In the genomic region with DNA sequence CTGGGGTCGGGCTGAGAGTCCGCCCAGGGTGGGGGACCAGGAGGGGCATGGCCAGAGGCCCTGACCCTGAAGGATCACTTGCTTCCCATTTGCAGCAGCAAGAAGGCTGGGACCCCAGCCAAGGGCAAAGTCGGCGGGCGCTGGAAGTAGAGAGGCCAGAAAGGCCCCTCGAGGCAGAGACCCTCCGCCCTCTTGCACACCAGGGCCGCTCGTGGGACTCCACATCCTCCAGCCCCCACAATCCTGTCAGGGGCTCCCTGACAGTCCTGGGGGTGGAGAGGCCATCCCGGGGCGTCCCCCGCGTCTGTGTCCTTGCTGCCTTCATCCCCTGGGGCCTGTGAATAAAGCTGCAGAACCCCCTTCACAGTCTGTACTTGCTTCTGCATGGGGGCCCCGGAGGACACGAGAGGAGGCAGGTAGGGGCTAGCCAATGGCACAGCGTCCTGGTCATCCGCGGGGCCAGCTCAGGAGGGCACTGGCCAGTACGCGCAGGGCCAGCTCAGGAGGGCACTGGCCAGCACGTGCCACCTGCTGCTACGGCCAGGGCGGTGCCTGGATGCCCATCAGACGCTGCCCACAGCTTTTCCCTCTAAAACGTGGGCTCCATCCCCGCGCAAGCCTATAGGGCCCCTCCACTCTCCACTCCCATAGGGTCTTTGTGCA, we compare ENCODE assay signal across 21 cellular contexts. TPM values are rescaled to one million over a fixed set of nuclear protein-coding genes. Genes with fewer than 3 reads are reported as not detected.
A peak's percentile ranks its signal among the peaks of the same experiment; 100 is the strongest.
DNase-seq lines count a peak whose midpoint lies in the region; ATAC-seq and TF ChIP-seq lines count a peak whose summit lies in the region.
"Had no signal": no experiment of that assay in that cellular context is flagged by ENCODE, and none has a peak within 500 bp of the region (broad histone marks: within the 10 kb centered on the region; RNA-seq: fewer than 3 reads in every experiment).

No MANE protein-coding gene starts in this region.

- H3K9me3 Mint-ChIP-seq in glutamatergic neuron (ENCODE audit: unreplicated experiment) (peaks cover 10% of the 10 kb centered on the region), type B pancreatic cell (no peaks in the 10 kb centered on the region), Calu3 (ENCODE audit: low read depth, unreplicated experiment) (no peaks in the 10 kb centered on the region)
- H3K9me3 Mint-ChIP-seq: activated naive CD4-positive, alpha-beta T cell treated with anti-CD3 and anti-CD28 coated beads, Interleukin-2, amount 50 U/mL, for 72 hours; CD8-positive, alpha-beta T cell; IgD-negative memory B cell; stimulated activated naive CD8-positive, alpha-beta T cell treated with anti-CD3 and anti-CD28 coated beads, Interleukin-15, Interleukin-2, amounts not matched to agents 100 ng/mL and 50 ng/mL, for 24 hours had no signal

- H3K27ac Mint-ChIP-seq in glutamatergic neuron (ENCODE audit: unreplicated experiment), result no peak overlapping the region
- H3K27ac Mint-ChIP-seq in type B pancreatic cell, result peak overlapping the region; percentile 59
- H3K27ac Mint-ChIP-seq in Calu3 (ENCODE audit: unreplicated experiment), result no peak overlapping the region
- H3K27ac Mint-ChIP-seq: activated naive CD4-positive, alpha-beta T cell treated with anti-CD3 and anti-CD28 coated beads, Interleukin-2, amount 50 U/mL, for 72 hours; CD8-positive, alpha-beta T cell had no signal

- peak; percentile 8 for DNase-seq in activated CD8-positive, alpha-beta memory T cell treated with anti-CD3 and anti-CD28 coated beads, Interleukin-2, amount 50 U/mL, for 4 hours
- no peak for DNase-seq in activated CD8-positive, alpha-beta memory T cell treated with anti-CD3 and anti-CD28 coated beads for 24 hours
- DNase-seq in glutamatergic neuron (peak; percentile 22), mucosa of descending colon (peak in 2 of 3 donors; percentile 13 to 41), type B pancreatic cell (ENCODE audit: extremely low spot score, unreplicated experiment) (peak; percentile 68), medulla oblongata (ENCODE audit: extremely low spot score) (no peak), Calu3 (no peak), MV-4-11 (lab: John Stamatoyannopoulos, UW) (no peak)
- DNase-seq: ACHN; NCI-H748 treated with DMSO at 0.1 percent for 48 hours; stimulated activated CD4-positive, alpha-beta T cell treated with anti-CD3 and anti-CD28 coated beads, Interleukin-12 subunit alpha, Interleukin-12 subunit beta, amount 100 ng/mL, for 4 hours had no signal

- TF ChIP-seq CTCF in glutamatergic neuron (IDR thresholded peaks at IDR 0.05; ENCODE audit: partially characterized antibody, unreplicated experiment), result no peak
- no peak for TF ChIP-seq CTCF in mucosa of descending colon (IDR thresholded peaks at IDR 0.05)
- no peak for TF ChIP-seq CTCF in type B pancreatic cell (conservative IDR thresholded peaks at IDR 0.05)
- no peak for TF ChIP-seq CTCF in Calu3 (IDR thresholded peaks at IDR 0.05; ENCODE audit: unreplicated experiment)

- intact Hi-C loops in mucosa of descending colon (cut with DNase I, micrococcal nuclease) (no loop called here), Calu3 (cut with micrococcal nuclease; ENCODE audit: unreplicated experiment) (no loop called here)

- H3K27me3 Mint-ChIP-seq in glutamatergic neuron (ENCODE audit: unreplicated experiment), result peaks cover 6% of the 10 kb centered on the region
- no peaks in the 10 kb centered on the region for H3K27me3 Mint-ChIP-seq in type B pancreatic cell
- peaks cover 34% of the 10 kb centered on the region for H3K27me3 Mint-ChIP-seq in Calu3 (ENCODE audit: unreplicated experiment)
- H3K27me3 Mint-ChIP-seq: stimulated activated naive CD8-positive, alpha-beta T cell treated with anti-CD3 and anti-CD28 coated beads, Interleukin-15, Interleukin-2, amounts not matched to agents 100 ng/mL and 50 ng/mL, for 24 hours had no signal

- CTCF ChIA-PET in Calu3 (lab: Charles Lee), result no interaction called here

- no peaks in the 10 kb centered on the region for H3K36me3 ChIP-seq in mucosa of descending colon (ENCODE audit: low read depth)

- H3K4me3 ChIP-seq in mucosa of descending colon, result no peak overlapping the region

- BruUV-seq in Calu3 (replicated peaks; lab: Mats Ljungman, UMichigan), result no TSS peak

- no peak for ATAC-seq in mucosa of descending colon

- H3K4me1 ChIP-seq in mucosa of descending colon (ENCODE audit: low read depth), result no peaks in the 10 kb centered on the region

- H3K4me3 Mint-ChIP-seq in glutamatergic neuron (ENCODE audit: unreplicated experiment), result no peak overlapping the region
- no peak overlapping the region for H3K4me3 Mint-ChIP-seq in type B pancreatic cell
- H3K4me3 Mint-ChIP-seq in Calu3 (ENCODE audit: low read depth, unreplicated experiment), result no peak overlapping the region
- H3K4me3 Mint-ChIP-seq: IgD-negative memory B cell; stimulated activated naive CD8-positive, alpha-beta T cell treated with anti-CD3 and anti-CD28 coated beads, Interleukin-15, Interleukin-2, amounts not matched to agents 100 ng/mL and 50 ng/mL, for 24 hours had no signal

- no peaks in the 10 kb centered on the region for H3K36me3 Mint-ChIP-seq in glutamatergic neuron (ENCODE audit: unreplicated experiment)
- no peaks in the 10 kb centered on the region for H3K36me3 Mint-ChIP-seq in type B pancreatic cell
- H3K36me3 Mint-ChIP-seq in Calu3 (ENCODE audit: insufficient read depth, unreplicated experiment), result no peaks in the 10 kb centered on the region
- H3K36me3 Mint-ChIP-seq: activated naive CD4-positive, alpha-beta T cell treated with anti-CD3 and anti-CD28 coated beads, Interleukin-2, amount 50 U/mL, for 72 hours; CD8-positive, alpha-beta T cell; IgD-negative memory B cell had no signal

- no peaks in the 10 kb centered on the region for H3K9me3 ChIP-seq in mucosa of descending colon

- H3K4me1 Mint-ChIP-seq in glutamatergic neuron (ENCODE audit: low read depth, unreplicated experiment) (peaks cover 5% of the 10 kb centered on the region), type B pancreatic cell (ENCODE audit: unreplicated experiment) (peaks cover 18% of the 10 kb centered on the region), Calu3 (ENCODE audit: low read depth, unreplicated experiment) (peaks cover under 1% of the 10 kb centered on the region)

RNA-seq across cellular contexts. Expression of a gene that starts 8.7 kb away (rescaled TPM):
- total RNA-seq in glutamatergic neuron (ENCODE audit: unreplicated experiment), result 27.6 TPM
- total RNA-seq in mucosa of descending colon, result 100 to 1,000 TPM in 1 of 3 donors, 10 to 100 TPM in 2; 42.5 to 105 (median 56.1) TPM
- 40.0 and 46.1 TPM in 2 replicates for total RNA-seq in type B pancreatic cell (ENCODE audit: low replicate concordance)
- 104 and 109 TPM in 2 replicates for total RNA-seq in Calu3 (2022)

RNA-seq across cellular contexts. Expression of a gene that starts 19.0 kb away (rescaled TPM):
- not detected for total RNA-seq in glutamatergic neuron (ENCODE audit: unreplicated experiment)
- total RNA-seq in mucosa of descending colon, result 1 to 10 TPM in 1 of 3 donors, under 1 TPM in 1, not detected in 1; 0.72 to 2.7 TPM
- 17.3 and 40.9 TPM in 2 replicates for total RNA-seq in type B pancreatic cell (ENCODE audit: low replicate concordance)
- total RNA-seq in Calu3 (2022), result not detected in 2 replicates
- total RNA-seq: Daoy, dermis microvascular lymphatic vessel endothelial cell, glomerular endothelial cell, RPMI7951 had no signal

RNA-seq across cellular contexts. Expression of a gene that starts 46.8 kb away (rescaled TPM):
- total RNA-seq in glutamatergic neuron (ENCODE audit: unreplicated experiment) (not detected), mucosa of descending colon (not detected), type B pancreatic cell (ENCODE audit: low replicate concordance) (not detected in 2 replicates), Calu3 (2022) (not detected in 2 replicates)
- total RNA-seq: CD8-positive, alpha-beta T cell; Daoy; dermis microvascular lymphatic vessel endothelial cell; glomerular endothelial cell; omental fat pad; RPMI7951; urinary bladder had no signal

RNA-seq across cellular contexts. Expression of a gene that starts 59.2 kb away (rescaled TPM):
- total RNA-seq in glutamatergic neuron (ENCODE audit: unreplicated experiment), result 46.9 TPM
- 10 to 100 TPM in 2 of 3 donors, 1 to 10 TPM in 1; 5.8 to 59.3 (median 13.5) TPM for total RNA-seq in mucosa of descending colon
- total RNA-seq in type B pancreatic cell (ENCODE audit: low replicate concordance), result 12,320 and 19,345 TPM in 2 replicates
- 0.38 and 1.9 TPM in 2 replicates for total RNA-seq in Calu3 (2022)
- total RNA-seq: CD8-positive, alpha-beta T cell had no signal

Comparison
In these comparisons a context has a peak if more than half of its experiments do, and no peak if none do; other contexts are left out.
1. DNase-seq: peak in activated CD8-positive, alpha-beta memory T cell treated with anti-CD3 and anti-CD28 coated beads, Interleukin-2, amount 50 U/mL, for 4 hours (single experiment), glutamatergic neuron (single experiment), mucosa of descending colon (2 of 3) and type B pancreatic cell (single experiment); none in activated CD8-positive, alpha-beta memory T cell treated with anti-CD3 and anti-CD28 coated beads for 24 hours (single experiment), medulla oblongata (single experiment), Calu3 (single experiment) and MV-4-11 (single experiment).